ENCODE assay signal across 19 cellular contexts in the genomic region with DNA sequence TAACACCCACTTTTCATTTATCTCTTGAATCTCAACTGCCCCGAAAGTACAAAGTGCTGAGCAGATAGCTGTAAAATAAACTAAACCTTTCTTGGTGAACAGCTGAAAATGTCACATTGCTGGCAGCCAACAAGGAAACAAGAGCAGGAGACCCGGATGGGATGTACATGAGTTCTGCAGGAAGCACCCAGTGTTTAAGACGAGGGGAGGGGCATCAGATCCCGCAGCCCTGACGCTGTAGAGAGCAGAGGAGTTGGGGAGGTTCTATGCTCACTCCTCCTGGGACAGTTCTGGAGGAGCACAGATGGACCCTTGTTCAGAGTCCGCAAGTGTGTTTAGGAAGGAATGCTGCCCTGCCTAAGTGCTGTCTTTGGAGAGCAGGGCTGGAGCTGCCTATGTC. TPM values are rescaled to one million over a fixed set of nuclear protein-coding genes. Genes with fewer than 3 reads are reported as not detected.
"Had no signal": no experiment of that assay in that cellular context is flagged by ENCODE, and none has a peak within 500 bp of the region (broad histone marks: within the 10 kb centered on the region; RNA-seq: fewer than 3 reads in every experiment).

No MANE protein-coding gene starts in this region.

- H3K36me3 ChIP-seq: colonic mucosa had no signal

- H3K9me3 Mint-ChIP-seq: activated T-helper 17 cell treated with anti-CD3 and anti-CD28 coated beads, Interleukin-2, amount 50 U/mL, for 72 hours; stimulated activated naive CD8-positive, alpha-beta T cell treated with anti-CD3 and anti-CD28 coated beads, Interleukin-15, amount 100 ng/mL, for 72 hours had no signal

- H3K4me2 ChIP-seq: smooth muscle cell had no signal

- H3K9ac ChIP-seq: parathyroid adenoma had no signal

- H2AFZ ChIP-seq: parathyroid adenoma had no signal

- DNase-seq: activated CD4-positive, alpha-beta T cell treated with anti-CD3 and anti-CD28 coated beads, Interleukin-2, amount 50 U/mL, for 48 hours; activated naive CD4-positive, alpha-beta T cell treated with anti-CD3 and anti-CD28 coated beads, Interleukin-2, amount 50 U/mL, for 16 hours; central memory CD4-positive, alpha-beta T cell; colonic mucosa; effector CD4-positive, alpha-beta T cell; foreskin keratinocyte; left cardiac atrium; midbrain; stimulated activated naive CD8-positive, alpha-beta T cell treated with anti-CD3 and anti-CD28 coated beads, Interleukin-15, amount 100 ng/mL, for 72 hours; T-helper 17 cell; testis; WERI-Rb-1 had no signal

- H3K9me3 ChIP-seq: colonic mucosa, testis had no signal

- H3K27ac ChIP-seq: colonic mucosa, foreskin keratinocyte, parathyroid adenoma, WERI-Rb-1 had no signal

- H3K27ac Mint-ChIP-seq: activated T-helper 17 cell treated with anti-CD3 and anti-CD28 coated beads, Interleukin-2, amount 50 U/mL, for 72 hours; T-helper 17 cell had no signal

- H3K27me3 Mint-ChIP-seq: activated T-helper 17 cell treated with anti-CD3 and anti-CD28 coated beads, Interleukin-2, amount 50 U/mL, for 72 hours; stimulated activated naive CD8-positive, alpha-beta T cell treated with anti-CD3 and anti-CD28 coated beads, Interleukin-15, amount 100 ng/mL, for 72 hours; T-helper 17 cell had no signal

- H3K4me3 ChIP-seq: colonic mucosa, lung, smooth muscle cell, testis had no signal

- H3K4me3 Mint-ChIP-seq: activated T-helper 17 cell treated with anti-CD3 and anti-CD28 coated beads, Interleukin-2, amount 50 U/mL, for 72 hours; stimulated activated naive CD8-positive, alpha-beta T cell treated with anti-CD3 and anti-CD28 coated beads, Interleukin-15, amount 100 ng/mL, for 72 hours; T-helper 17 cell had no signal

- H3K4me1 ChIP-seq: colonic mucosa, foreskin keratinocyte, parathyroid adenoma had no signal

- H3K27me3 ChIP-seq: colonic mucosa, foreskin keratinocyte, testis had no signal

- H3K4me1 Mint-ChIP-seq: activated T-helper 17 cell treated with anti-CD3 and anti-CD28 coated beads, Interleukin-2, amount 50 U/mL, for 72 hours; stimulated activated naive CD8-positive, alpha-beta T cell treated with anti-CD3 and anti-CD28 coated beads, Interleukin-15, amount 100 ng/mL, for 72 hours had no signal

RNA-seq across cellular contexts. Expression of a gene that starts 32.0 kb away (rescaled TPM):
- total RNA-seq: activated T-helper 17 cell treated with anti-CD3 and anti-CD28 coated beads, Interleukin-2, amount 50 U/mL, for 72 hours; colonic mucosa; foreskin keratinocyte; left cardiac atrium; lung; myocyte; renal cortical epithelial cell; smooth muscle cell; T-helper 17 cell; ureter had no signal
- polyA plus RNA-seq: foreskin keratinocyte, smooth muscle cell had no signal
